Comparison of ENCODE assay signal across 8 cellular contexts in the genomic region with DNA sequence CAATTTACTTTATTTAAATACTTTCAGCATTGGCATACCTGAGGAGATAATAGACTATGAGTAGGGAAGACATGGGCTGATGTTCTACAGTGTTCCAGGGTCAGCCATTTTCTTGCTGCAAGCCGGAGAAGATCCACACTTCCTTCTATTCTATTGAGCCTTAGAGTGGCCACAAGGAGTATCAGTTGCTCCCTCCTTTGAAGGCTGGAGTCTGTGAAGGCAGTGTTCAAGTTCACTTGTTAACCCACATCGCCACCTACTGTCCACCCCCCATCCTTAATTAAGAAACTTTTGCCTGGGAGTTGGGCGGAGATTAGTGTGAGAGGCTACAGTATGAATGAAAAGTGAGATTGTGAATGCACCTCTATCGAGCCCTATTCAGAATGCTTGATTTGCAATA.
A peak's percentile ranks its signal among the peaks of the same experiment; 100 is the strongest.
DNase-seq lines count a peak whose midpoint lies in the region; ATAC-seq, FAIRE-seq and TF ChIP-seq lines count a peak whose summit lies in the region.
"Had no signal": no experiment of that assay in that cellular context is flagged by ENCODE, and none has a peak within 500 bp of the region (broad histone marks: within the 10 kb centered on the region; RNA-seq: fewer than 3 reads in every experiment).

No MANE protein-coding gene starts in this region.

- intact Hi-C loops in pancreas (cut with DNase I), result no loop called here

- H3K9me2 ChIP-seq in GM23338 (ENCODE audit: insufficient read depth), result no peaks in the 10 kb centered on the region

- POLR2A ChIA-PET in GM10248 (lab: Yijun Ruan, JAX), result no interaction called here

- peaks cover under 1% of the 10 kb centered on the region; the same call in 1 of the 3 replicates for H3K36me3 Mint-ChIP-seq in GM23338 (ENCODE audit: low read depth)
- H3K36me3 Mint-ChIP-seq: activated naive CD4-positive, alpha-beta T cell treated with anti-CD3 and anti-CD28 coated beads, Interleukin-2, amount 50 U/mL, for 72 hours had no signal

- H3K36me3 ChIP-seq in GM23338 (ENCODE audit: insufficient read depth) (no peaks in the 10 kb centered on the region), SJCRH30 (no peaks in the 10 kb centered on the region), pancreas (no peaks in the 10 kb centered on the region)

- ATAC-seq in GM23338 (peak; percentile 99), esophagus mucosa (peak; percentile 47), pancreas (peak in 3 of 4 donors; percentile 73 to 92 (median 87)), GM18858 (IDR thresholded peaks at IDR 0.05; ENCODE audit: unreplicated experiment) (no peak)

- H3K4me2 ChIP-seq in GM23338, result no peak overlapping the region

- H3K27ac ChIP-seq in GM23338 (ENCODE audit: low read depth) (no peak overlapping the region), SJCRH30 (no peak overlapping the region), pancreas (no peak overlapping the region)

- H3K27me3 ChIP-seq in GM23338 (ENCODE audit: insufficient read depth) (no peaks in the 10 kb centered on the region), SJCRH30 (no peaks in the 10 kb centered on the region), pancreas (no peaks in the 10 kb centered on the region)

- H3K4me1 ChIP-seq in GM23338 (ENCODE audit: insufficient read depth) (no peaks in the 10 kb centered on the region), SJCRH30 (no peaks in the 10 kb centered on the region), pancreas (no peaks in the 10 kb centered on the region)

- peaks cover 2% of the 10 kb centered on the region for H3K27me3 Mint-ChIP-seq in GM23338 (ENCODE audit: insufficient read depth, low read depth, poor library complexity)

- WGBS in pancreas, 2 donors, result 12 to 16% methylated on average over 4 of the region's 4 CpGs

- H3K79me2 ChIP-seq in GM23338 (replicated peaks; ENCODE audit: insufficient read depth), result no peaks in the 10 kb centered on the region

- CTCF ChIA-PET in GM10248 (lab: Yijun Ruan, JAX), result interaction anchor here (1.2 to 1.8 kb wide), 3 partner anchors 10 to 24 kb away, joined by 3 to 7 read pairs (median 7); no protein-coding TSS in a partner anchor

- no peak overlapping the region for H3K27ac Mint-ChIP-seq in GM23338
- H3K27ac Mint-ChIP-seq: activated naive CD4-positive, alpha-beta T cell treated with anti-CD3 and anti-CD28 coated beads, Interleukin-2, amount 50 U/mL, for 72 hours had no signal

- H3K4me1 Mint-ChIP-seq in GM23338, result peaks cover 17% of the 10 kb centered on the region

- FAIRE-seq in pancreas (lab: Jason Lieb, UNC), result no peak

- DNase-seq in GM10248 (ENCODE audit: extremely low spot score) (peak; percentile 22), GM23338 (ENCODE audit: low spot score) (peak; percentile 89), NCI-H1092 treated with DMSO at 0.1 percent for 48 hours (lab: John Stamatoyannopoulos, UW) (peak; percentile 57), SJCRH30 (peak; percentile 38 to 64), pancreas (peak in 5 of 6 donors; percentile 9 to 50 (median 28))

- H3K4me3 ChIP-seq in GM23338 (no peak overlapping the region), SJCRH30 (no peak overlapping the region), pancreas (no peak overlapping the region)

- no peaks in the 10 kb centered on the region for H3K9me3 ChIP-seq in SJCRH30 (replicated peaks)
- no peaks in the 10 kb centered on the region for H3K9me3 ChIP-seq in pancreas

- H3K4me3 Mint-ChIP-seq in GM23338, result no peak overlapping the region

- no peaks in the 10 kb centered on the region for H3K9me3 Mint-ChIP-seq in GM23338
- H3K9me3 Mint-ChIP-seq: activated naive CD4-positive, alpha-beta T cell treated with anti-CD3 and anti-CD28 coated beads, Interleukin-2, amount 50 U/mL, for 72 hours had no signal

- H4K20me1 ChIP-seq in GM23338 (replicated peaks; ENCODE audit: insufficient read depth), result no peaks in the 10 kb centered on the region

- no peaks in the 10 kb centered on the region for H3F3A ChIP-seq in GM23338 (replicated peaks; ENCODE audit: low read depth)

- TF ChIP-seq CTCF in GM10248 (IDR thresholded peaks at IDR 0.05; ENCODE audit: control extremely low read depth, extremely low read depth, low read depth, missing control alignments) (peak; percentile 39), GM23338 (conservative IDR thresholded peaks at IDR 0.05; ENCODE audit: low read depth in 2 of 2) (peak; percentile 71 to 83), pancreas (IDR thresholded peaks at IDR 0.05) (peak in 1 of 4 donors; percentile 11)

- 0 out of 2 replicates have a peak overlapping the region, but pooled peaks have one; percentile 11 for H2AFZ ChIP-seq in GM23338

TF ChIP-seq in GM23338, 12 proteins besides CTCF, POLR2A, EP300 and RAD21:
- TF ChIP-seq NANOG (IDR thresholded peaks at IDR 0.05; ENCODE audit: borderline replicate concordance), result no peak
- no peak for TF ChIP-seq STAT1 (IDR thresholded peaks at IDR 0.05; ENCODE audit: unreplicated experiment)
- TF ChIP-seq, protein P1, sequence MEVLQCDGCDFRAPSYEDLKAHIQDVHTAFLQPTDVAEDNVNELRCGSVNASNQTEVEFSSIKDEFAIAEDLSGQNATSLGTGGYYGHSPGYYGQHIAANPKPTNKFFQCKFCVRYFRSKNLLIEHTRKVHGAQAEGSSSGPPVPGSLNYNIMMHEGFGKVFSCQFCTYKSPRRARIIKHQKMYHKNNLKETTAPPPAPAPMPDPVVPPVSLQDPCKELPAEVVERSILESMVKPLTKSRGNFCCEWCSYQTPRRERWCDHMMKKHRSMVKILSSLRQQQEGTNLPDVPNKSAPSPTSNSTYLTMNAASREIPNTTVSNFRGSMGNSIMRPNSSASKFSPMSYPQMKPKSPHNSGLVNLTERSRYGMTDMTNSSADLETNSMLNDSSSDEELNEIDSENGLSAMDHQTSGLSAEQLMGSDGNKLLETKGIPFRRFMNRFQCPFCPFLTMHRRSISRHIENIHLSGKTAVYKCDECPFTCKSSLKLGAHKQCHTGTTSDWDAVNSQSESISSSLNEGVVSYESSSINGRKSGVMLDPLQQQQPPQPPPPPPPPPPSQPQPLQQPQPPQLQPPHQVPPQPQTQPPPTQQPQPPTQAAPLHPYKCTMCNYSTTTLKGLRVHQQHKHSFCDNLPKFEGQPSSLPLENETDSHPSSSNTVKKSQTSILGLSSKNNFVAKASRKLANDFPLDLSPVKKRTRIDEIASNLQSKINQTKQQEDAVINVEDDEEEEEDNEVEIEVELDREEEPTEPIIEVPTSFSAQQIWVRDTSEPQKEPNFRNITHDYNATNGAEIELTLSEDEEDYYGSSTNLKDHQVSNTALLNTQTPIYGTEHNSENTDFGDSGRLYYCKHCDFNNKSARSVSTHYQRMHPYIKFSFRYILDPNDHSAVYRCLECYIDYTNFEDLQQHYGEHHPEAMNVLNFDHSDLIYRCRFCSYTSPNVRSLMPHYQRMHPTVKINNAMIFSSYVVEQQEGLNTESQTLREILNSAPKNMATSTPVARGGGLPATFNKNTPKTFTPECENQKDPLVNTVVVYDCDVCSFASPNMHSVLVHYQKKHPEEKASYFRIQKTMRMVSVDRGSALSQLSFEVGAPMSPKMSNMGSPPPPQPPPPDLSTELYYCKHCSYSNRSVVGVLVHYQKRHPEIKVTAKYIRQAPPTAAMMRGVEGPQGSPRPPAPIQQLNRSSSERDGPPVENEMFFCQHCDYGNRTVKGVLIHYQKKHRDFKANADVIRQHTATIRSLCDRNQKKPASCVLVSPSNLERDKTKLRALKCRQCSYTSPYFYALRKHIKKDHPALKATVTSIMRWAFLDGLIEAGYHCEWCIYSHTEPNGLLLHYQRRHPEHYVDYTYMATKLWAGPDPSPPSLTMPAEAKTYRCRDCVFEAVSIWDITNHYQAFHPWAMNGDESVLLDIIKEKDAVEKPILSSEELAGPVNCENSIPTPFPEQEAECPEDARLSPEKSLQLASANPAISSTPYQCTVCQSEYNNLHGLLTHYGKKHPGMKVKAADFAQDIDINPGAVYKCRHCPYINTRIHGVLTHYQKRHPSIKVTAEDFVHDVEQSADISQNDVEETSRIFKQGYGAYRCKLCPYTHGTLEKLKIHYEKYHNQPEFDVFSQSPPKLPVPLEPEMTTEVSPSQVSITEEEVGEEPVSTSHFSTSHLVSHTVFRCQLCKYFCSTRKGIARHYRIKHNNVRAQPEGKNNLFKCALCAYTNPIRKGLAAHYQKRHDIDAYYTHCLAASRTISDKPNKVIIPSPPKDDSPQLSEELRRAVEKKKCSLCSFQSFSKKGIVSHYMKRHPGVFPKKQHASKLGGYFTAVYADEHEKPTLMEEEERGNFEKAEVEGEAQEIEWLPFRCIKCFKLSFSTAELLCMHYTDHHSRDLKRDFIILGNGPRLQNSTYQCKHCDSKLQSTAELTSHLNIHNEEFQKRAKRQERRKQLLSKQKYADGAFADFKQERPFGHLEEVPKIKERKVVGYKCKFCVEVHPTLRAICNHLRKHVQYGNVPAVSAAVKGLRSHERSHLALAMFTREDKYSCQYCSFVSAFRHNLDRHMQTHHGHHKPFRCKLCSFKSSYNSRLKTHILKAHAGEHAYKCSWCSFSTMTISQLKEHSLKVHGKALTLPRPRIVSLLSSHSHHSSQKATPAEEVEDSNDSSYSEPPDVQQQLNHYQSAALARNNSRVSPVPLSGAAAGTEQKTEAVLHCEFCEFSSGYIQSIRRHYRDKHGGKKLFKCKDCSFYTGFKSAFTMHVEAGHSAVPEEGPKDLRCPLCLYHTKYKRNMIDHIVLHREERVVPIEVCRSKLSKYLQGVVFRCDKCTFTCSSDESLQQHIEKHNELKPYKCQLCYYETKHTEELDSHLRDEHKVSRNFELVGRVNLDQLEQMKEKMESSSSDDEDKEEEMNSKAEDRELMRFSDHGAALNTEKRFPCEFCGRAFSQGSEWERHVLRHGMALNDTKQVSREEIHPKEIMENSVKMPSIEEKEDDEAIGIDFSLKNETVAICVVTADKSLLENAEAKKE (CRISPR knock-in tag; IDR thresholded peaks at IDR 0.05), result peak; percentile 97

Comparison
In these comparisons a context has a peak if more than half of its experiments do, and no peak if none do; other contexts are left out.
1. DNase-seq: peak in every context shown above with its lines; median percentile 89 in GM23338; 57 in NCI-H1092 treated with DMSO at 0.1 percent for 48 hours; 51 in SJCRH30; 28 in pancreas; 22 in GM10248.